ENCODE assay signal across 1 cellular context in the genomic region with DNA sequence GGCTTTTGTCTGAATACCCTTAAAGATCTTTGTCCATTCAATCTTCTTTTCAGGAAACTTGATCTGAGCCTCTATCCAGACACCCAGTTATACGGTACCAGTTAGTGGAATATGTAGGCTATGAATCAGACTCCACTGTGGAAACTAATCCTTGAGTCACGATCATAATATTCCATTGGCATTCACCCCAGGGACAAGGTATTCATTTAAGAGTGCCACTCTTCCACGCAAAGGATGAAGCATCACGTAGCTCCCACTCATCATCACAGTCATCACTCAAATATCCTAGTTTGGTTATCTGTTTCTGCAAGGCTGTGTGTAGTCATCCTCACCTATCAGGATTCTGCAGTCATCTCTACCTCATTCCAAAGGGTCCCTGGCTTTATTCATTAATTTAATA.
TF ChIP-seq lines count a peak whose summit lies in the region.

No MANE protein-coding gene starts in this region.

TF ChIP-seq in HCT116, 20 proteins besides CTCF, POLR2A, EP300 and RAD21 (continued from another document):
- TF ChIP-seq, protein P1, sequence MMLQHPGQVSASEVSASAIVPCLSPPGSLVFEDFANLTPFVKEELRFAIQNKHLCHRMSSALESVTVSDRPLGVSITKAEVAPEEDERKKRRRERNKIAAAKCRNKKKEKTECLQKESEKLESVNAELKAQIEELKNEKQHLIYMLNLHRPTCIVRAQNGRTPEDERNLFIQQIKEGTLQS (IDR thresholded peaks at IDR 0.05): no peak
- TF ChIP-seq JUND (IDR thresholded peaks at IDR 0.05) (peak; percentile 88), EGR1 (IDR thresholded peaks at IDR 0.05; ENCODE audit: low read depth) (0 out of 2 replicates have a peak, but pooled peaks have one; percentile 39), ZNF274 (IDR thresholded peaks at IDR 0.05; ENCODE audit: low read depth, low read length) (no peak)
